Comparison of ENCODE assay signal across 8 cellular contexts in the genomic region with DNA sequence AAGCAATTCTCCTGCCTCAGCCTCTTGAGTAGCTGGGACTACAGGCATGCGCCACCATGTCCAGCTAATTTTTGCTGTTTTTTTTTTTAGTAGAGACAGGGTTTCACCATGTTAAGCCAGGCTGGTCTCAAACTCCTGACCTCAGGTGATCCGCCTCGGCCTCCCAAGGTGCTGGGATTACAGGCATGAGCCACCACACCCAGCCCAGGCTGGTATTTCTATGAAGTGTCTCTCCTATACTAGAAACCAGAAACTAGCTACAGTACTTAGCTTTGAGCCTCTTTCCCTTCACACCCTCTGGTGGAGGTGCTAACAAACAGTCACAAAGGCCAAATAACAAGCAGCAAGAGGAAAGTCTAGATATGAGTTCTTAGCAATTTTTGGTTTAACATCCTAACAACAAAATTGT. TPM values are rescaled to one million over a fixed set of nuclear protein-coding genes. Genes with fewer than 3 reads are reported as not detected.
A peak's percentile ranks its signal among the peaks of the same experiment; 100 is the strongest.
DNase-seq lines count a peak whose midpoint lies in the region; ATAC-seq and TF ChIP-seq lines count a peak whose summit lies in the region.
"Not testable (repeated sequence)": the region's sequence is repeated elsewhere in the genome, so short reads cannot be mapped to it uniquely, and the experiment has no call there.

No MANE protein-coding gene starts in this region.

- not testable (repeated sequence) for H3K27me3 ChIP-seq in HCT116 (ENCODE audit: insufficient read depth, low read length); WERI-Rb-1 (ENCODE audit: insufficient read depth, low read depth, severe bottlenecking); mesenchymal stem cell (ENCODE audit: control insufficient read depth in 1 of 2, insufficient read depth in 1 of 2, low read length in 2 of 2)

- not testable (repeated sequence) for H3K23ac ChIP-seq in mesenchymal stem cell (ENCODE audit: low read length in 2 of 2)

- peaks cover 17% of the 10 kb centered on the region for H3K36me3 Mint-ChIP-seq in activated naive CD8-positive, alpha-beta T cell treated with anti-CD3 and anti-CD28 coated beads, Interleukin-2, amount 50 U/mL, for 24 hours (ENCODE audit: low read depth)
- H3K36me3 Mint-ChIP-seq in stimulated activated naive B cell treated with anti-CD40 and anti-IgM and Interleukin-4, amounts not matched to agents 10 μg/mL and 1 μg/mL and 100 μg/mL, for 72 hours, result peaks cover 7 to 30% of the 10 kb centered on the region in 2 donors

- not testable (repeated sequence) for H2BK12ac ChIP-seq in mesenchymal stem cell (ENCODE audit: low read length in 2 of 2)

- not testable (repeated sequence) for H3K4ac ChIP-seq in mesenchymal stem cell (ENCODE audit: low read depth in 1 of 2, low read length in 2 of 2)

- not testable (repeated sequence) for H3K9ac ChIP-seq in HCT116 (ENCODE audit: low read length)
- H3K9ac ChIP-seq in mesenchymal stem cell (ENCODE audit: low read length), result peak overlapping the region; percentile 3

- not testable (repeated sequence) for H2BK5ac ChIP-seq in mesenchymal stem cell (ENCODE audit: low read depth, low read length, poor library complexity, severe bottlenecking)

- peaks cover 100% of the 10 kb centered on the region for H3K79me2 ChIP-seq in HCT116 (ENCODE audit: insufficient read depth, low read length)

- H3K4me2 ChIP-seq in HCT116 (ENCODE audit: low read length), result peak overlapping the region; percentile 6; the same call in 1 of the 2 replicates
- not testable (repeated sequence) for H3K4me2 ChIP-seq in mesenchymal stem cell (ENCODE audit: low read length, poor library complexity, severe bottlenecking)

- RAD21 ChIA-PET in HCT116 (lab: Charles Lee; ENCODE audit: low non-redundant PET in 1 of 2, low total read pairs in 2 of 2, uncharacterized antibody in 2 of 2, unreplicated experiment in 2 of 2), result interaction anchor here in 1 of 2 experiments (0.8 kb wide), 1 partner anchor 143 kb away, joined by 4 read pairs; no protein-coding TSS in a partner anchor

- not testable (repeated sequence) for H3K4me3 ChIP-seq in HCT116 (replicated peaks in 1 of 2; ENCODE audit: low read depth in 1 of 2, low read length in 2 of 2); WERI-Rb-1 (ENCODE audit: low read depth, low read length); fibroblast of the aortic adventitia (ENCODE audit: low read depth, low read length); mesenchymal stem cell (ENCODE audit: insufficient read depth in 1 of 2, low read depth in 1 of 2, low read length in 2 of 2)

- H4K20me1 ChIP-seq in HCT116 (ENCODE audit: insufficient read depth), result peaks cover 65% of the 10 kb centered on the region

- H3K4me3 Mint-ChIP-seq in activated naive CD8-positive, alpha-beta T cell treated with anti-CD3 and anti-CD28 coated beads, Interleukin-2, amount 50 U/mL, for 24 hours, result peak overlapping the region; percentile 16
- not testable (repeated sequence) for H3K4me3 Mint-ChIP-seq in stimulated activated naive B cell treated with anti-CD40 and anti-IgM and Interleukin-4, amounts not matched to agents 10 μg/mL and 1 μg/mL and 100 μg/mL, for 72 hours

- POLR2A ChIA-PET in HCT116 (lab: Charles Lee), result not testable (repeated sequence)

- not testable (repeated sequence) for H3K9me2 ChIP-seq in HCT116 (ENCODE audit: insufficient read depth)

- H2BK15ac ChIP-seq in mesenchymal stem cell (ENCODE audit: low read depth, poor library complexity, severe bottlenecking), result not testable (repeated sequence)

- not testable (repeated sequence) for H3K27me3 Mint-ChIP-seq in activated naive CD8-positive, alpha-beta T cell treated with anti-CD3 and anti-CD28 coated beads, Interleukin-2, amount 50 U/mL, for 24 hours; stimulated activated naive B cell treated with anti-CD40 and anti-IgM and Interleukin-4, amounts not matched to agents 10 μg/mL and 1 μg/mL and 100 μg/mL, for 72 hours

- peak; percentile 40; the same call in 1 of the 2 replicates for TF ChIP-seq RAD21 in HCT116 (IDR thresholded peaks at IDR 0.05; ENCODE audit: low read depth)

- H3K4me1 ChIP-seq in HCT116 (ENCODE audit: control insufficient read depth in 1 of 2, insufficient read depth in 2 of 2, low read length in 2 of 2) (peaks cover 16 to 43% of the 10 kb centered on the region in 2 experiments), mesenchymal stem cell (ENCODE audit: control insufficient read depth, insufficient read depth, low read depth, low read length) (peaks cover 13% of the 10 kb centered on the region)

- not testable (repeated sequence) for H3K14ac ChIP-seq in mesenchymal stem cell (ENCODE audit: low read length in 2 of 2)

- H4K91ac ChIP-seq in mesenchymal stem cell (ENCODE audit: low read length), result not testable (repeated sequence)

- not testable (repeated sequence) for H3K18ac ChIP-seq in mesenchymal stem cell (ENCODE audit: low read depth in 1 of 2, low read length in 2 of 2)

- 82% methylated on average over 3 of the region's 3 CpGs for WGBS in mesenchymal stem cell

- intact Hi-C loops in HCT116 (cut with micrococcal nuclease), result not testable (repeated sequence)

- H2AK5ac ChIP-seq in mesenchymal stem cell (ENCODE audit: low read length, severe bottlenecking), result not testable (repeated sequence)

- H2BK120ac ChIP-seq in mesenchymal stem cell (ENCODE audit: low read depth, low read length), result not testable (repeated sequence)

- peaks cover 91% of the 10 kb centered on the region for H3K4me1 Mint-ChIP-seq in activated naive CD8-positive, alpha-beta T cell treated with anti-CD3 and anti-CD28 coated beads, Interleukin-2, amount 50 U/mL, for 24 hours
- H3K4me1 Mint-ChIP-seq in stimulated activated naive B cell treated with anti-CD40 and anti-IgM and Interleukin-4, amounts not matched to agents 10 μg/mL and 1 μg/mL and 100 μg/mL, for 72 hours, result peaks cover 49 to 78% of the 10 kb centered on the region in 2 donors

- H3K9me3 ChIP-seq in HCT116 (ENCODE audit: control insufficient read depth in 1 of 2, insufficient read depth in 1 of 2, low read depth in 1 of 2, low read length in 2 of 2); WERI-Rb-1 (ENCODE audit: severe bottlenecking); mesenchymal stem cell (ENCODE audit: control insufficient read depth, low read length): not testable (repeated sequence)

- not testable (repeated sequence) for TF ChIP-seq POLR2A in HCT116 (IDR thresholded peaks at IDR 0.05; ENCODE audit: borderline replicate concordance, extremely low read depth, insufficient read depth, insufficient read length)

- CTCF ChIA-PET in HCT116 (lab: Charles Lee), result interaction anchor here (0.8 to 1.8 kb wide), 6 partner anchors 9 to 184 kb away, joined by 3 to 16 read pairs (median 4); no protein-coding TSS in a partner anchor

- not testable (repeated sequence) for H4K8ac ChIP-seq in mesenchymal stem cell (ENCODE audit: low read length)

- H3K36me3 ChIP-seq in HCT116 (ENCODE audit: control insufficient read depth in 1 of 2, insufficient read depth in 2 of 2, low read length in 2 of 2); mesenchymal stem cell (ENCODE audit: control insufficient read depth in 1 of 2, insufficient read depth in 2 of 2, low read depth in 1 of 2, low read length in 2 of 2): not testable (repeated sequence)
- H3K36me3 ChIP-seq in WERI-Rb-1, result peaks cover 11% of the 10 kb centered on the region

- TF ChIP-seq CTCF in HCT116 (IDR thresholded peaks at IDR 0.05 in 2 of 3, conservative IDR thresholded peaks at IDR 0.05 in 1 of 3; ENCODE audit: borderline replicate concordance in 1 of 3, insufficient read depth in 1 of 3, low read depth in 2 of 3, low read length in 2 of 3) (peak in 2 of 3 experiments; percentile 38 to 39; a peak in 3 of 6 replicates), WERI-Rb-1 (IDR thresholded peaks at IDR 0.05; ENCODE audit: low read depth, low read length) (peak; percentile 61), fibroblast of the aortic adventitia (IDR thresholded peaks at IDR 0.05; ENCODE audit: insufficient read depth, low read length) (peak; percentile 40)

- not testable (repeated sequence) for H3K79me1 ChIP-seq in mesenchymal stem cell (replicated peaks; ENCODE audit: low read length, poor library complexity, severe bottlenecking)

- peak; percentile 55 for DNase-seq in D341Med (ENCODE audit: low spot score)
- DNase-seq in HCT116 (ENCODE audit: low read depth, low spot score); activated naive CD8-positive, alpha-beta T cell treated with anti-CD3 and anti-CD28 coated beads, Interleukin-2, amount 50 U/mL, for 24 hours; fibroblast of the aortic adventitia (ENCODE audit: low read depth); stimulated activated naive B cell treated with anti-CD40 and anti-IgM and Interleukin-4, amounts not matched to agents 10 μg/mL and 1 μg/mL and 100 μg/mL, for 72 hours: not testable (repeated sequence)
- DNase-seq in NCI-H2196 treated with DMSO at 0.1 percent for 48 hours (lab: John Stamatoyannopoulos, UW; ENCODE audit: unreplicated experiment), result peak; percentile 46
- DNase-seq in WERI-Rb-1, result peak; percentile 64
- peak; percentile 53 for DNase-seq in mesenchymal stem cell

- not testable (repeated sequence) for BruUV-seq in HCT116 (replicated peaks; lab: Mats Ljungman, UMichigan)

- peak overlapping the region; percentile 23 for H3K27ac Mint-ChIP-seq in activated naive CD8-positive, alpha-beta T cell treated with anti-CD3 and anti-CD28 coated beads, Interleukin-2, amount 50 U/mL, for 24 hours
- not testable (repeated sequence) for H3K27ac Mint-ChIP-seq in stimulated activated naive B cell treated with anti-CD40 and anti-IgM and Interleukin-4, amounts not matched to agents 10 μg/mL and 1 μg/mL and 100 μg/mL, for 72 hours

- not testable (repeated sequence) for H3K9me3 Mint-ChIP-seq in activated naive CD8-positive, alpha-beta T cell treated with anti-CD3 and anti-CD28 coated beads, Interleukin-2, amount 50 U/mL, for 24 hours; stimulated activated naive B cell treated with anti-CD40 and anti-IgM and Interleukin-4, amounts not matched to agents 10 μg/mL and 1 μg/mL and 100 μg/mL, for 72 hours

- H3K27ac ChIP-seq in HCT116 (ENCODE audit: low read depth, low read length); WERI-Rb-1; mesenchymal stem cell (ENCODE audit: low read length, poor library complexity, severe bottlenecking): not testable (repeated sequence)

- ATAC-seq in HCT116, result peak; percentile 74
- ATAC-seq in activated naive CD8-positive, alpha-beta T cell treated with anti-CD3 and anti-CD28 coated beads, Interleukin-2, amount 50 U/mL, for 24 hours, result peak; percentile 73
- ATAC-seq in stimulated activated naive B cell treated with anti-CD40 and anti-IgM and Interleukin-4, amounts not matched to agents 10 μg/mL and 1 μg/mL and 100 μg/mL, for 72 hours (replicated peaks), result peak; percentile 56 to 60

- H2AFZ ChIP-seq in HCT116 (ENCODE audit: low read depth, low read length, poor library complexity, severe bottlenecking); mesenchymal stem cell (ENCODE audit: low read depth, low read length): not testable (repeated sequence)

RNA-seq across cellular contexts. Expression of a gene that starts 6.4 kb away (rescaled TPM):
- total RNA-seq in HCT116 (2021; ENCODE audit: unreplicated experiment), result 77.5 TPM
- 25.7 and 26.9 TPM in 2 replicates for polyA plus RNA-seq in HCT116 (2012)
- total RNA-seq in fibroblast of the aortic adventitia (ENCODE audit: low replicate concordance), result 63.2 and 218 TPM in 2 replicates
- polyA plus RNA-seq in mesenchymal stem cell (2013, experiment 1 of 2), result 20.1 TPM
- 20.0 TPM for polyA plus RNA-seq in mesenchymal stem cell (2013, experiment 2 of 2)
